Comparison of ENCODE assay signal across 11 cellular contexts in the genomic region with DNA sequence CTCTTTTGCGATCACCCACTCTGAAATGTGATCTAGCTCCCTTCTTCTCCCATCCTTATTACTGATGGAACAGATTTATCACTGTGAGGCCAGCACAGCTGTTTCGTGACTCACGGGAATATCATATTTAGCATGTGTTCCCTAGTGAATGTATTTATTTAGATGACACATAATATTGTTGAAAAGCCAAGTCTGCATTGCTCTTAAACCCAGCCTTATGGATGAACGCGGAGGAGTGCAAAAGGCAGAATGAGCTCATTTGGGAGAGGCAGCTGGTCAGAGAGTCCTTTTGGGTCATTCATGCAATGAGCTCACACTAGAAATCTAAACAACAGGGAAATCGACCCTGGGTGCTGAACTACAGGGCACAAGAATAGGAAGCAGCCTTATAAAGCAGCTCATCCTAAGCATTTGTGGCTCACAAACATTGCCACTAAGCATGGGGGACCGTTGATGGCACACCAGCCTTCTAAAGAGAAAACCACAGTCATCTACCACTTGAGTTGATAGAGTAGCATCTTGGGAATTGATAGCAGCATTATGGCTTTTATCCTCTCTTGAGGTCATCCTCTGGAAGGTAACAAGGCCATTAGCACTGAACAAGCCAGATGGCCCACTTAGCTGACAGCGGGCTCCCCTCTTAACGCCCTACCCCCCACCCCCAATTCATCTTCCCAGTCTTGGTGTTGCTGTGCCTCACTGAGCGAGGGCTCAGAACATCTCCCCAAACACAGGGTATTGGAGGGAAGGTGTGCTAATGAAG. TPM values are rescaled to one million over a fixed set of nuclear protein-coding genes. Genes with fewer than 3 reads are reported as not detected.
DNase-seq lines count a peak whose midpoint lies in the region; ATAC-seq and TF ChIP-seq lines count a peak whose summit lies in the region.
"Had no signal": no experiment of that assay in that cellular context is flagged by ENCODE, and none has a peak within 500 bp of the region (broad histone marks: within the 10 kb centered on the region; RNA-seq: fewer than 3 reads in every experiment).

No MANE protein-coding gene starts in this region.

- no peak for ATAC-seq in effector memory CD8-positive, alpha-beta T cell (replicated peaks)

- peak; percentile 59 for DNase-seq in AG09319 (ENCODE audit: extremely low read depth, low read depth)
- peak; percentile 40 for DNase-seq in NCI-H1417 treated with DMSO at 0.1 percent for 48 hours (lab: John Stamatoyannopoulos, UW)
- DNase-seq in SJCRH30, result peak; percentile 83 to 91
- DNase-seq in hepatic stellate cell (ENCODE audit: low spot score), result peak; percentile 23
- no peak for DNase-seq in NCI-H1105 treated with DMSO at 0.1 percent for 48 hours (lab: John Stamatoyannopoulos, UW)
- no peak for DNase-seq in NCI-H1105 (lab: John Stamatoyannopoulos, UW)
- no peak for DNase-seq in HEK293T (ENCODE audit: extremely low spot score)
- DNase-seq in effector memory CD8-positive, alpha-beta T cell, result no peak
- DNase-seq: CD4-positive, alpha-beta memory T cell; Karpas-422; T-helper 9 cell had no signal

- no peak for TF ChIP-seq CTCF in AG09319 (IDR thresholded peaks at IDR 0.05; ENCODE audit: low read depth, low read length)

- H3K4me1 Mint-ChIP-seq in effector memory CD8-positive, alpha-beta T cell (ENCODE audit: low read depth in 2 of 2), result no peaks in the 10 kb centered on the region
- H3K4me1 Mint-ChIP-seq: CD4-positive, alpha-beta memory T cell had no signal

- no peaks in the 10 kb centered on the region for H3K27me3 ChIP-seq in SJCRH30

- no peak overlapping the region for H3K4me3 ChIP-seq in SJCRH30

- H3K27ac ChIP-seq in SJCRH30, result peak overlapping the region; percentile 60

- H3K36me3 ChIP-seq in SJCRH30, result no peaks in the 10 kb centered on the region

- no peak overlapping the region for H3K27ac Mint-ChIP-seq in effector memory CD8-positive, alpha-beta T cell
- H3K27ac Mint-ChIP-seq: CD4-positive, alpha-beta memory T cell had no signal

- no peak overlapping the region for H3K4me3 Mint-ChIP-seq in effector memory CD8-positive, alpha-beta T cell
- H3K4me3 Mint-ChIP-seq: CD4-positive, alpha-beta memory T cell had no signal

- CTCF ChIA-PET in HEK293T (lab: Yijun Ruan, JAX), result interaction anchor here (0.6 kb wide), 1 partner anchor 14 kb away, joined by 3 read pairs; no protein-coding TSS in a partner anchor

- no peaks in the 10 kb centered on the region for H3K9me3 Mint-ChIP-seq in effector memory CD8-positive, alpha-beta T cell
- H3K9me3 Mint-ChIP-seq: CD4-positive, alpha-beta memory T cell had no signal

- peaks cover 24% of the 10 kb centered on the region for H3K4me1 ChIP-seq in SJCRH30

- no peaks in the 10 kb centered on the region for H3K36me3 Mint-ChIP-seq in effector memory CD8-positive, alpha-beta T cell (ENCODE audit: insufficient read depth)
- H3K36me3 Mint-ChIP-seq: CD4-positive, alpha-beta memory T cell had no signal

- H3K27me3 Mint-ChIP-seq in effector memory CD8-positive, alpha-beta T cell, result peaks cover 22 to 23% of the 10 kb centered on the region in 2 donors

- POLR2A ChIA-PET in HEK293T (lab: Yijun Ruan, JAX), result no interaction called here

- 0 out of 2 replicates have a peak, but pooled peaks cover 3% of the 10 kb centered on the region for H3K9me3 ChIP-seq in SJCRH30 (replicated peaks)

TF ChIP-seq in HEK293T, 16 proteins besides CTCF, POLR2A, EP300 and RAD21:
- no peak for TF ChIP-seq TARDBP (IDR thresholded peaks at IDR 0.05)
- TF ChIP-seq FOXA1 (IDR thresholded peaks at IDR 0.05), result no peak
- no peak for TF ChIP-seq ARNT (IDR thresholded peaks at IDR 0.05)
- no peak for TF ChIP-seq SP1 (IDR thresholded peaks at IDR 0.05)
- no peak for TF ChIP-seq NFRKB (IDR thresholded peaks at IDR 0.05)
- TF ChIP-seq, protein P1, sequence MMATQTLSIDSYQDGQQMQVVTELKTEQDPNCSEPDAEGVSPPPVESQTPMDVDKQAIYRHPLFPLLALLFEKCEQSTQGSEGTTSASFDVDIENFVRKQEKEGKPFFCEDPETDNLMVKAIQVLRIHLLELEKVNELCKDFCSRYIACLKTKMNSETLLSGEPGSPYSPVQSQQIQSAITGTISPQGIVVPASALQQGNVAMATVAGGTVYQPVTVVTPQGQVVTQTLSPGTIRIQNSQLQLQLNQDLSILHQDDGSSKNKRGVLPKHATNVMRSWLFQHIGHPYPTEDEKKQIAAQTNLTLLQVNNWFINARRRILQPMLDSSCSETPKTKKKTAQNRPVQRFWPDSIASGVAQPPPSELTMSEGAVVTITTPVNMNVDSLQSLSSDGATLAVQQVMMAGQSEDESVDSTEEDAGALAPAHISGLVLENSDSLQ (IDR thresholded peaks at IDR 0.05), result no peak
- no peak for TF ChIP-seq HDGF (IDR thresholded peaks at IDR 0.05; ENCODE audit: borderline replicate concordance)
- no peak for TF ChIP-seq ZNF384 (IDR thresholded peaks at IDR 0.05)
- TF ChIP-seq FOXK2 (IDR thresholded peaks at IDR 0.05), result no peak
- TF ChIP-seq L3MBTL2 (conservative IDR thresholded peaks at IDR 0.05), result no peak
- TF ChIP-seq FOXM1 (IDR thresholded peaks at IDR 0.05; ENCODE audit: borderline replicate concordance), result no peak
- no peak for TF ChIP-seq LEF1 (IDR thresholded peaks at IDR 0.05; ENCODE audit: borderline replicate concordance)
- TF ChIP-seq ELF4 (IDR thresholded peaks at IDR 0.05), result no peak
- TF ChIP-seq CTBP1 (IDR thresholded peaks at IDR 0.05; ENCODE audit: borderline replicate concordance), result no peak
- TF ChIP-seq BHLHE40 (IDR thresholded peaks at IDR 0.05; ENCODE audit: borderline replicate concordance), result no peak
- TF ChIP-seq SUZ12 (IDR thresholded peaks at IDR 0.05), result no peak

RNA-seq across cellular contexts. Expression of gene SDK1, which starts 32.9 kb away (rescaled TPM):
- 3.4 and 6.0 TPM in 2 replicates for total RNA-seq in SJCRH30 (2014; rRNA removed; shearing (Covaris generic))

Comparison
In these comparisons a context has a peak if more than half of its experiments do, and no peak if none do; other contexts are left out.
1. DNase-seq: peak in AG09319 (single experiment), NCI-H1417 treated with DMSO at 0.1 percent for 48 hours (single experiment), SJCRH30 (2 of 2) and hepatic stellate cell (single experiment); none in NCI-H1105 treated with DMSO at 0.1 percent for 48 hours (single experiment), NCI-H1105 (single experiment), HEK293T (single experiment) and effector memory CD8-positive, alpha-beta T cell (0 of 3).